ENCODE assay signal across 19 cellular contexts in the genomic region with DNA sequence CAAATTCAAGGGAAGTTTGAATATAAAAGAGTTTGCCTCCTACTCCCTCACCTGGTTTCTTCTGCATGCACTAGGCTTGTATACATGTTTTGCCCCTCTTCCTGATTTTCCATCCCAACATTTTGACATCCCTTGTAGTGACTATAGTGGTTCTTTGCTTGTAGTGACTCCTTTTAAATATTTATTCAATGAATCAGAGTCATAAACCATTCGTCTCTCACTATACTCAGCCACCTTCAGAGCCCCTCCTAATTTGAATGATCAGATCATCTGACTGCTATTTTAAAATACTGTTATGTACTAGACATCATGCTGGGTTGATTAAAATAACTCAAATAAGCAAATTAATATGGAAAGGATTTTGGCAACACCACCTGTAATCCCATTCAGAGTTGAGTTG.
"Had no signal": no experiment of that assay in that cellular context is flagged by ENCODE, and none has a peak within 500 bp of the region (broad histone marks: within the 10 kb centered on the region; RNA-seq: fewer than 3 reads in every experiment).

No MANE protein-coding gene starts in this region.

- DNase-seq: KBM-7, MG63, NCI-H1092, NCI-H1105 treated with DMSO at 0.1 percent for 48 hours, NCI-H1417 treated with DMSO at 0.1 percent for 48 hours, NCI-H146, NCI-H1694 treated with DMSO at 0.1 percent for 48 hours, NCI-H1930, NCI-H2081, NCI-H2107, NCI-H2227 treated with DMSO at 0.1 percent for 48 hours, NCI-H524, NCI-H526 treated with DMSO at 0.1 percent for 48 hours, NCI-H774, SHP77 treated with DMSO at 0.1 percent for 48 hours, SJCRH30 had no signal

- H3K4me3 ChIP-seq: MG63, SJCRH30 had no signal

- H3K4me1 ChIP-seq: SJCRH30 had no signal

- H3K27ac ChIP-seq: SJCRH30 had no signal

- H3K27me3 ChIP-seq: MG63, SJCRH30 had no signal

- H3K9me3 ChIP-seq: MG63, SJCRH30 had no signal

- ATAC-seq: Panc1, Right ventricle myocardium inferior, SK-N-SH treated with all-trans-retinoic acid at 6 μM for 48 hours had no signal

- H3K36me3 ChIP-seq: MG63, SJCRH30 had no signal
